9 cellular contexts compared by ENCODE assay signal in genomic region chr2:241111443-241111810, GRCh38. TPM values are rescaled to one million over a fixed set of nuclear protein-coding genes. Genes with fewer than 3 reads are reported as not detected.
DNase-seq lines count a peak whose midpoint lies in the region; ATAC-seq and TF ChIP-seq lines count a peak whose summit lies in the region.
"Had no signal": no experiment of that assay in that cellular context is flagged by ENCODE, and none has a peak within 500 bp of the region (broad histone marks: within the 10 kb centered on the region; RNA-seq: fewer than 3 reads in every experiment).

No MANE protein-coding gene starts in this region.

- H3K4me1 Mint-ChIP-seq in stimulated activated naive CD8-positive, alpha-beta T cell treated with anti-CD3 and anti-CD28 coated beads, Interleukin-15, amount 100 ng/mL, for 72 hours, result peaks cover 65% of the 10 kb centered on the region

- peaks cover 41 to 43% of the 10 kb centered on the region in 2 donors for H3K36me3 Mint-ChIP-seq in activated naive CD4-positive, alpha-beta T cell treated with anti-CD3 and anti-CD28 coated beads, Interleukin-2, amount 50 U/mL, for 72 hours

- H3K27ac ChIP-seq in brain microvascular endothelial cell (no peak overlapping the region), esophagus squamous epithelium (no peak overlapping the region)
- H3K27ac ChIP-seq: SJSA1 had no signal

- ATAC-seq in HG03108 (IDR thresholded peaks at IDR 0.05; ENCODE audit: unreplicated experiment), result peak; percentile 42
- peak; percentile 17 to 29 for ATAC-seq in activated naive CD4-positive, alpha-beta T cell treated with anti-CD3 and anti-CD28 coated beads, Interleukin-2, amount 50 U/mL, for 72 hours
- ATAC-seq in stimulated activated naive CD8-positive, alpha-beta T cell treated with anti-CD3 and anti-CD28 coated beads, Interleukin-15, amount 100 ng/mL, for 72 hours, result peak; percentile 54

- H3K4me1 ChIP-seq in esophagus squamous epithelium, result no peaks in the 10 kb centered on the region
- H3K4me1 ChIP-seq: SJSA1 had no signal

- intact Hi-C loops in esophagus squamous epithelium (cut with DNase I), result no loop called here

- H3K4me3 ChIP-seq in brain microvascular endothelial cell (ENCODE audit: low read depth, low read length), result no peak overlapping the region
- no peak overlapping the region for H3K4me3 ChIP-seq in esophagus squamous epithelium
- H3K4me3 ChIP-seq: SJSA1 had no signal

- TF ChIP-seq POLR2A in esophagus squamous epithelium (IDR thresholded peaks at IDR 0.05), result no peak

- peak; percentile 33 for DNase-seq in stimulated activated CD4-positive, alpha-beta T cell treated with anti-CD3 and anti-CD28 coated beads, Interleukin-15, amount 100 ng/mL, for 24 hours
- no peak for DNase-seq in stimulated activated CD4-positive, alpha-beta T cell treated with anti-CD3 and anti-CD28 coated beads, Interleukin-4, amount 100 ng/mL, for 4 hours
- DNase-seq in activated naive CD4-positive, alpha-beta T cell treated with anti-CD3 and anti-CD28 coated beads, Interleukin-2, amount 50 U/mL, for 72 hours (ENCODE audit: low spot score in 2 of 2), result peak in 1 of 2 donors; percentile 47
- peak in 1 of 2 donors; percentile 52 for DNase-seq in stimulated activated naive CD8-positive, alpha-beta T cell treated with anti-CD3 and anti-CD28 coated beads, Interleukin-15, amount 100 ng/mL, for 72 hours
- DNase-seq in NCI-H1930 (lab: John Stamatoyannopoulos, UW), result no peak
- DNase-seq in brain microvascular endothelial cell, result no peak
- no peak for DNase-seq in esophagus squamous epithelium (lab: John Stamatoyannopoulos, UW)

- no peaks in the 10 kb centered on the region for H3K27me3 Mint-ChIP-seq in stimulated activated naive CD8-positive, alpha-beta T cell treated with anti-CD3 and anti-CD28 coated beads, Interleukin-15, amount 100 ng/mL, for 72 hours

- in situ Hi-C loops in brain microvascular endothelial cell (cut with HindIII; ENCODE audit: low pct_ligation_motif_present, low sequenced_read_pairs), result no loop called here

- peak overlapping the region; percentile 88 to 93 for H3K4me3 Mint-ChIP-seq in stimulated activated naive CD8-positive, alpha-beta T cell treated with anti-CD3 and anti-CD28 coated beads, Interleukin-15, amount 100 ng/mL, for 72 hours

- peak overlapping the region; percentile 90 to 94 for H3K27ac Mint-ChIP-seq in activated naive CD4-positive, alpha-beta T cell treated with anti-CD3 and anti-CD28 coated beads, Interleukin-2, amount 50 U/mL, for 72 hours
- peak overlapping the region; percentile 95 to 97 for H3K27ac Mint-ChIP-seq in stimulated activated naive CD8-positive, alpha-beta T cell treated with anti-CD3 and anti-CD28 coated beads, Interleukin-15, amount 100 ng/mL, for 72 hours

- TF ChIP-seq CTCF in brain microvascular endothelial cell (IDR thresholded peaks at IDR 0.05; ENCODE audit: low read depth, low read length, missing control alignments) (no peak), esophagus squamous epithelium (IDR thresholded peaks at IDR 0.05) (no peak)

- no peaks in the 10 kb centered on the region for H3K27me3 ChIP-seq in brain microvascular endothelial cell (replicated peaks)
- no peaks in the 10 kb centered on the region for H3K27me3 ChIP-seq in esophagus squamous epithelium
- H3K27me3 ChIP-seq: SJSA1 had no signal

- WGBS in esophagus squamous epithelium, 2 donors, result 74 to 79% methylated on average over 7 of the region's 10 CpGs

- H3K9me3 Mint-ChIP-seq in activated naive CD4-positive, alpha-beta T cell treated with anti-CD3 and anti-CD28 coated beads, Interleukin-2, amount 50 U/mL, for 72 hours, result no peaks in the 10 kb centered on the region
- H3K9me3 Mint-ChIP-seq in stimulated activated naive CD8-positive, alpha-beta T cell treated with anti-CD3 and anti-CD28 coated beads, Interleukin-15, amount 100 ng/mL, for 72 hours, result no peaks in the 10 kb centered on the region

- H3K36me3 ChIP-seq in brain microvascular endothelial cell (replicated peaks) (no peaks in the 10 kb centered on the region), esophagus squamous epithelium (peaks cover 0 to 34% (median 0%) of the 10 kb centered on the region in 3 donors)

- H3K9me3 ChIP-seq in esophagus squamous epithelium, result no peaks in the 10 kb centered on the region
- H3K9me3 ChIP-seq: SJSA1 had no signal

RNA-seq across cellular contexts. Expression of gene MTERF4, which starts 9.3 kb away (rescaled TPM):
- 10 to 100 TPM; 37.8 to 47.1 TPM for total RNA-seq in activated naive CD4-positive, alpha-beta T cell treated with anti-CD3 and anti-CD28 coated beads, Interleukin-2, amount 50 U/mL, for 72 hours
- 10 to 100 TPM; 27.7 to 37.0 (median 35.4) TPM for total RNA-seq in esophagus squamous epithelium

RNA-seq across cellular contexts. Expression of gene PASK, which starts 37.8 kb away (rescaled TPM):
- total RNA-seq in activated naive CD4-positive, alpha-beta T cell treated with anti-CD3 and anti-CD28 coated beads, Interleukin-2, amount 50 U/mL, for 72 hours, result 10 to 100 TPM; 67.6 to 95.3 TPM
- total RNA-seq in esophagus squamous epithelium, result 1 to 10 TPM; 3.4 to 8.9 (median 5.6) TPM

RNA-seq across cellular contexts. Expression of gene PPP1R7, which starts 38.8 kb away (rescaled TPM):
- total RNA-seq in activated naive CD4-positive, alpha-beta T cell treated with anti-CD3 and anti-CD28 coated beads, Interleukin-2, amount 50 U/mL, for 72 hours, result 10 to 100 TPM; 81.6 to 98.9 TPM
- total RNA-seq in esophagus squamous epithelium, result 100 to 1,000 TPM in 1 of 4 donors, 10 to 100 TPM in 3; 53.5 to 108 (median 63.3) TPM

Comparison
In these comparisons a context has a peak if more than half of its experiments do, and no peak if none do; other contexts are left out.
1. RNA of gene PASK, which starts 37.8 kb away (total RNA-seq): 67.6 to 95.3 TPM in activated naive CD4-positive, alpha-beta T cell treated with anti-CD3 and anti-CD28 coated beads, Interleukin-2, amount 50 U/mL, for 72 hours; 3.4 to 8.9 TPM in esophagus squamous epithelium; every median in the first group is over 4 times any median in the second.
2. Peak in every context shown above with its lines, with median percentiles within 50 percentile points of each other: ATAC-seq.